In the genomic region with DNA sequence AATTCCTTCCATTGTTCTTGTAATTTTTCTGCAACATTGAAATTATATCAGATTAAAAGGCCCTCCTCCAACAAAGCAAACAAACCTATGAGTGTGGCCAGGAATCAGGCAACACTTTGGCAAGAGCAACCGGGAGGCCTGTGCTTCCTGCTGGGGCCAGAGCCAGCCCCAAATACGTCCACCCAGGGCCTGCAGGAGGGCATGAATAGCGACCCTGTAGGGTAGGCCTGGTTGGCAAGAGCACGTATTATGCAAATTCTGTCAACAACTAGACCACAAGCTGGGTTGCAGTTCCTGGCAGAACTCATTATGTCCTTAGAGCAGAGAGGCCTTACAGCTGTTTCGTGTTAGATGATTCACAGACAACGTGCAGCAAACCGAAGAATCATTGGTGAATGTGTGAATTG, we compare ENCODE assay signal across 8 cellular contexts. TPM values are rescaled to one million over a fixed set of nuclear protein-coding genes. Genes with fewer than 3 reads are reported as not detected.
DNase-seq lines count a peak whose midpoint lies in the region; ATAC-seq, FAIRE-seq and TF ChIP-seq lines count a peak whose summit lies in the region.

No MANE protein-coding gene starts in this region.

- peak overlapping the region; percentile 92 for H3K27ac Mint-ChIP-seq in activated naive CD8-positive, alpha-beta T cell treated with anti-CD3 and anti-CD28 coated beads, Interleukin-2, amount 50 U/mL, for 24 hours

- H3K27ac ChIP-seq in left ventricle myocardium inferior (replicated peaks) (peak overlapping the region; percentile 95), prostate gland (peak overlapping the region; percentile 89 to 90)

- intact Hi-C loops in left ventricle myocardium inferior (cut with micrococcal nuclease) = no loop called here
- intact Hi-C loops in prostate gland (cut with DNase I) = no loop called here

- no peaks in the 10 kb centered on the region for H3K27me3 ChIP-seq in left ventricle myocardium inferior (ENCODE audit: low read depth)
- H3K27me3 ChIP-seq in prostate gland (replicated peaks; ENCODE audit: insufficient read depth) = no peaks in the 10 kb centered on the region

- peak; percentile 47 for TF ChIP-seq POLR2A in prostate gland (IDR thresholded peaks at IDR 0.05)

- no peaks in the 10 kb centered on the region for H3K36me3 ChIP-seq in left ventricle myocardium inferior
- H3K36me3 ChIP-seq in prostate gland = no peaks in the 10 kb centered on the region

- DNase-seq in G401 (ENCODE audit: low spot score) (peak; percentile 92), HTR-8/SVneo (ENCODE audit: insufficient read length, low spot score) (no peak), left ventricle myocardium inferior (peak; percentile 73), prostate gland (ENCODE audit: low spot score) (peak; percentile 80), OCI-M1 (lab: John Stamatoyannopoulos, UW) (no peak)
- peak; percentile 48 for DNase-seq in activated naive CD8-positive, alpha-beta T cell treated with anti-CD3 and anti-CD28 coated beads, Interleukin-2, amount 50 U/mL, for 24 hours

- H3K4me1 Mint-ChIP-seq in activated naive CD8-positive, alpha-beta T cell treated with anti-CD3 and anti-CD28 coated beads, Interleukin-2, amount 50 U/mL, for 24 hours = peaks cover 50% of the 10 kb centered on the region

- peaks cover 7% of the 10 kb centered on the region for H3K9me3 Mint-ChIP-seq in activated naive CD8-positive, alpha-beta T cell treated with anti-CD3 and anti-CD28 coated beads, Interleukin-2, amount 50 U/mL, for 24 hours

- ATAC-seq in GM21528 (IDR thresholded peaks at IDR 0.05; ENCODE audit: low FRiP score, unreplicated experiment) = peak; percentile 67
- ATAC-seq in activated naive CD8-positive, alpha-beta T cell treated with anti-CD3 and anti-CD28 coated beads, Interleukin-2, amount 50 U/mL, for 24 hours = peak; percentile 80

- TF ChIP-seq CTCF in left ventricle myocardium inferior (IDR thresholded peaks at IDR 0.05; ENCODE audit: borderline replicate concordance) = no peak
- no peak for TF ChIP-seq CTCF in prostate gland (IDR thresholded peaks at IDR 0.05)

- H3K9me3 ChIP-seq in left ventricle myocardium inferior (replicated peaks) (no peaks in the 10 kb centered on the region), prostate gland (no peaks in the 10 kb centered on the region)

- no peaks in the 10 kb centered on the region for H3K27me3 Mint-ChIP-seq in activated naive CD8-positive, alpha-beta T cell treated with anti-CD3 and anti-CD28 coated beads, Interleukin-2, amount 50 U/mL, for 24 hours

- in situ Hi-C loops in G401 (cut with HindIII; ENCODE audit: low sequenced_read_pairs) = no loop called here

- H3K4me1 ChIP-seq in left ventricle myocardium inferior (peaks cover 97% of the 10 kb centered on the region), prostate gland (replicated peaks) (peaks cover 21% of the 10 kb centered on the region)

- peak; percentile 89 for FAIRE-seq in HTR-8/SVneo (lab: Jason Lieb, UNC)

- H3K36me3 Mint-ChIP-seq in activated naive CD8-positive, alpha-beta T cell treated with anti-CD3 and anti-CD28 coated beads, Interleukin-2, amount 50 U/mL, for 24 hours (ENCODE audit: low read depth) = peaks cover 4% of the 10 kb centered on the region

- H3K4me3 ChIP-seq in left ventricle myocardium inferior (no peak overlapping the region), prostate gland (no peak overlapping the region)

- WGBS in prostate gland = 2% methylated on average over 7 of the region's 7 CpGs

- H3K4me3 Mint-ChIP-seq in activated naive CD8-positive, alpha-beta T cell treated with anti-CD3 and anti-CD28 coated beads, Interleukin-2, amount 50 U/mL, for 24 hours = peak overlapping the region; percentile 69

TF ChIP-seq in PFSK-1, 5 proteins besides CTCF, POLR2A, EP300 and RAD21:
- no peak for TF ChIP-seq TAF1 (IDR thresholded peaks at IDR 0.05; ENCODE audit: borderline replicate concordance, insufficient read depth, low read length)
- TF ChIP-seq SIN3A (IDR thresholded peaks at IDR 0.05; ENCODE audit: borderline replicate concordance, insufficient read depth, low read length) = peak; percentile 74; the same call in 1 of the 2 replicates
- TF ChIP-seq FOXP2 (optimal IDR thresholded peaks at IDR 0.05; ENCODE audit: borderline replicate concordance, extremely low read depth, extremely low read length, insufficient read depth) = peak; percentile 96
- TF ChIP-seq, protein P1, sequence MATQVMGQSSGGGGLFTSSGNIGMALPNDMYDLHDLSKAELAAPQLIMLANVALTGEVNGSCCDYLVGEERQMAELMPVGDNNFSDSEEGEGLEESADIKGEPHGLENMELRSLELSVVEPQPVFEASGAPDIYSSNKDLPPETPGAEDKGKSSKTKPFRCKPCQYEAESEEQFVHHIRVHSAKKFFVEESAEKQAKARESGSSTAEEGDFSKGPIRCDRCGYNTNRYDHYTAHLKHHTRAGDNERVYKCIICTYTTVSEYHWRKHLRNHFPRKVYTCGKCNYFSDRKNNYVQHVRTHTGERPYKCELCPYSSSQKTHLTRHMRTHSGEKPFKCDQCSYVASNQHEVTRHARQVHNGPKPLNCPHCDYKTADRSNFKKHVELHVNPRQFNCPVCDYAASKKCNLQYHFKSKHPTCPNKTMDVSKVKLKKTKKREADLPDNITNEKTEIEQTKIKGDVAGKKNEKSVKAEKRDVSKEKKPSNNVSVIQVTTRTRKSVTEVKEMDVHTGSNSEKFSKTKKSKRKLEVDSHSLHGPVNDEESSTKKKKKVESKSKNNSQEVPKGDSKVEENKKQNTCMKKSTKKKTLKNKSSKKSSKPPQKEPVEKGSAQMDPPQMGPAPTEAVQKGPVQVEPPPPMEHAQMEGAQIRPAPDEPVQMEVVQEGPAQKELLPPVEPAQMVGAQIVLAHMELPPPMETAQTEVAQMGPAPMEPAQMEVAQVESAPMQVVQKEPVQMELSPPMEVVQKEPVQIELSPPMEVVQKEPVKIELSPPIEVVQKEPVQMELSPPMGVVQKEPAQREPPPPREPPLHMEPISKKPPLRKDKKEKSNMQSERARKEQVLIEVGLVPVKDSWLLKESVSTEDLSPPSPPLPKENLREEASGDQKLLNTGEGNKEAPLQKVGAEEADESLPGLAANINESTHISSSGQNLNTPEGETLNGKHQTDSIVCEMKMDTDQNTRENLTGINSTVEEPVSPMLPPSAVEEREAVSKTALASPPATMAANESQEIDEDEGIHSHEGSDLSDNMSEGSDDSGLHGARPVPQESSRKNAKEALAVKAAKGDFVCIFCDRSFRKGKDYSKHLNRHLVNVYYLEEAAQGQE (IDR thresholded peaks at IDR 0.05; ENCODE audit: insufficient read depth in 1 of 2, low read depth in 2 of 2, low read length in 2 of 2) = peak in 1 of 2 experiments; percentile 46; a peak in 1 of 4 replicates
- 0 out of 2 replicates have a peak, but pooled peaks have one; percentile 40 for TF ChIP-seq POLR2AphosphoS5 (IDR thresholded peaks at IDR 0.05; ENCODE audit: low read depth, low read length)

RNA-seq across cellular contexts. Expression of a gene that starts 26.9 kb away (rescaled TPM):
- total RNA-seq in G401 (2014; rRNA removed; shearing (Covaris generic)) = 207 and 236 TPM in 2 replicates
- 0.38 TPM for polyA plus RNA-seq in PFSK-1 (2012; ENCODE audit: insufficient read length, low read depth)
- total RNA-seq in left ventricle myocardium inferior (194 TPM), prostate gland (100 to 1,000 TPM; 334 to 400 TPM)

RNA-seq across cellular contexts. Expression of a gene that starts 50.7 kb away (rescaled TPM):
- 17.6 and 33.1 TPM in 2 replicates for total RNA-seq in G401 (2014; rRNA removed; shearing (Covaris generic))
- polyA plus RNA-seq in PFSK-1 (2012; ENCODE audit: insufficient read length, low read depth) = 77.1 TPM
- 68.2 TPM for total RNA-seq in left ventricle myocardium inferior
- total RNA-seq in prostate gland = 100 to 1,000 TPM in 1 of 2 donors, 10 to 100 TPM in 1; 51.3 to 137 TPM

Comparison
In these comparisons a context has a peak if more than half of its experiments do, and no peak if none do; other contexts are left out.
1. DNase-seq: peak in G401 (single experiment), activated naive CD8-positive, alpha-beta T cell treated with anti-CD3 and anti-CD28 coated beads, Interleukin-2, amount 50 U/mL, for 24 hours (single experiment), left ventricle myocardium inferior (single experiment) and prostate gland (single experiment); none in HTR-8/SVneo (single experiment) and OCI-M1 (single experiment).